ENCODE assay signal across 1 cellular context in the genomic region with DNA sequence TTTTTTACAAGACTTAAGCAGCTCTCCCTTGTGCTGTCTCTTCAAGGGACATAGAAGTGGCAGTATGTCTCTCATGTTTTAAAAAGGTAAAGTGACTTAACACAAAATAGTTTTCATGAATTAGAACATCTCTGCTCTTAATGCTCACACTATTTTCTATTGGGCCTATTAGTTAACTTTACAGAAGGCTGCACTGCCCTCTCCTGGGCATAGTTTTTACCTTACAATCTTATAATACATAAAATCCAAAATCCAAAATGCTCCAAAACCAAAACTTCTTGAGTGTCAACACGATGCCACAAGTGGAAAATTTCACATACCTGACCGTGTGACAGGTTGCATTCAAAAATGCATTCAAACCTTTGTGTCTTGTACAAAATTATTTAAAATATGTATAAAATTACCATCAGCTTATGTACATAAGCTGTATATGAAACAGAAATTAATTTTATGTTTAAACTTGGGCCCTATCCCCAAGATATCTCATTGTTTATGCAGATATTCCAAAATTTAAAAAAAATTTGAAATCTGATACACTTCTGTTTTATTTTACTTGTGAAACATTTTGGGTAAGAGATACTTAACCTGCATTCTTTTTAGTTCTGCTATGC.
TF ChIP-seq lines count a peak whose summit lies in the region.

No MANE protein-coding gene starts in this region.

TF ChIP-seq in K562, 482 proteins besides CTCF, POLR2A, EP300 and RAD21 (continued from another document):
- TF ChIP-seq, protein P1, sequence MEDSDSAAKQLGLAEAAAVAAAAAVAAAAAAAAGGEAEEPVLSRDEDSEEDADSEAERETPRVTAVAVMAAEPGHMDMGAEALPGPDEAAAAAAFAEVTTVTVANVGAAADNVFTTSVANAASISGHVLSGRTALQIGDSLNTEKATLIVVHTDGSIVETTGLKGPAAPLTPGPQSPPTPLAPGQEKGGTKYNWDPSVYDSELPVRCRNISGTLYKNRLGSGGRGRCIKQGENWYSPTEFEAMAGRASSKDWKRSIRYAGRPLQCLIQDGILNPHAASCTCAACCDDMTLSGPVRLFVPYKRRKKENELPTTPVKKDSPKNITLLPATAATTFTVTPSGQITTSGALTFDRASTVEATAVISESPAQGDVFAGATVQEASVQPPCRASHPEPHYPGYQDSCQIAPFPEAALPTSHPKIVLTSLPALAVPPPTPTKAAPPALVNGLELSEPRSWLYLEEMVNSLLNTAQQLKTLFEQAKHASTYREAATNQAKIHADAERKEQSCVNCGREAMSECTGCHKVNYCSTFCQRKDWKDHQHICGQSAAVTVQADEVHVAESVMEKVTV (CRISPR knock-in tag; IDR thresholded peaks at IDR 0.05), result peak; percentile 84
- no peak for TF ChIP-seq BRD4 (IDR thresholded peaks at IDR 0.05)
- TF ChIP-seq, protein P2, sequence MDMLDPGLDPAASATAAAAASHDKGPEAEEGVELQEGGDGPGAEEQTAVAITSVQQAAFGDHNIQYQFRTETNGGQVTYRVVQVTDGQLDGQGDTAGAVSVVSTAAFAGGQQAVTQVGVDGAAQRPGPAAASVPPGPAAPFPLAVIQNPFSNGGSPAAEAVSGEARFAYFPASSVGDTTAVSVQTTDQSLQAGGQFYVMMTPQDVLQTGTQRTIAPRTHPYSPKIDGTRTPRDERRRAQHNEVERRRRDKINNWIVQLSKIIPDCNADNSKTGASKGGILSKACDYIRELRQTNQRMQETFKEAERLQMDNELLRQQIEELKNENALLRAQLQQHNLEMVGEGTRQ (CRISPR knock-in tag; IDR thresholded peaks at IDR 0.05), result no peak
- TF ChIP-seq POLR2H (tag; IDR thresholded peaks at IDR 0.05; ENCODE audit: low read depth), result 0 out of 2 replicates have a peak, but pooled peaks have one; percentile 10
- TF ChIP-seq NCOA4 (IDR thresholded peaks at IDR 0.05; ENCODE audit: partially characterized antibody), result no peak
- TF ChIP-seq SAFB2 (IDR thresholded peaks at IDR 0.05; ENCODE audit: borderline replicate concordance, low read depth, low read length, severe bottlenecking), result no peak
- TF ChIP-seq, protein P3, sequence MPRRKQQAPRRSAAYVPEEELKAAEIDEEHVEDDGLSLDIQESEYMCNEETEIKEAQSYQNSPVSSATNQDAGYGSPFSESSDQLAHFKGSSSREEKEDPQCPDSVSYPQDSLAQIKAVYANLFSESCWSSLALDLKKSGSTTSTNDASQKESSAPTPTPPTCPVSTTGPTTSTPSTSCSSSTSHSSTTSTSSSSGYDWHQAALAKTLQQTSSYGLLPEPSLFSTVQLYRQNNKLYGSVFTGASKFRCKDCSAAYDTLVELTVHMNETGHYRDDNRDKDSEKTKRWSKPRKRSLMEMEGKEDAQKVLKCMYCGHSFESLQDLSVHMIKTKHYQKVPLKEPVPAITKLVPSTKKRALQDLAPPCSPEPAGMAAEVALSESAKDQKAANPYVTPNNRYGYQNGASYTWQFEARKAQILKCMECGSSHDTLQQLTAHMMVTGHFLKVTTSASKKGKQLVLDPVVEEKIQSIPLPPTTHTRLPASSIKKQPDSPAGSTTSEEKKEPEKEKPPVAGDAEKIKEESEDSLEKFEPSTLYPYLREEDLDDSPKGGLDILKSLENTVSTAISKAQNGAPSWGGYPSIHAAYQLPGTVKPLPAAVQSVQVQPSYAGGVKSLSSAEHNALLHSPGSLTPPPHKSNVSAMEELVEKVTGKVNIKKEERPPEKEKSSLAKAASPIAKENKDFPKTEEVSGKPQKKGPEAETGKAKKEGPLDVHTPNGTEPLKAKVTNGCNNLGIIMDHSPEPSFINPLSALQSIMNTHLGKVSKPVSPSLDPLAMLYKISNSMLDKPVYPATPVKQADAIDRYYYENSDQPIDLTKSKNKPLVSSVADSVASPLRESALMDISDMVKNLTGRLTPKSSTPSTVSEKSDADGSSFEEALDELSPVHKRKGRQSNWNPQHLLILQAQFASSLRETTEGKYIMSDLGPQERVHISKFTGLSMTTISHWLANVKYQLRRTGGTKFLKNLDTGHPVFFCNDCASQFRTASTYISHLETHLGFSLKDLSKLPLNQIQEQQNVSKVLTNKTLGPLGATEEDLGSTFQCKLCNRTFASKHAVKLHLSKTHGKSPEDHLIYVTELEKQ (CRISPR knock-in tag; IDR thresholded peaks at IDR 0.05), result no peak
- TF ChIP-seq, protein P4, sequence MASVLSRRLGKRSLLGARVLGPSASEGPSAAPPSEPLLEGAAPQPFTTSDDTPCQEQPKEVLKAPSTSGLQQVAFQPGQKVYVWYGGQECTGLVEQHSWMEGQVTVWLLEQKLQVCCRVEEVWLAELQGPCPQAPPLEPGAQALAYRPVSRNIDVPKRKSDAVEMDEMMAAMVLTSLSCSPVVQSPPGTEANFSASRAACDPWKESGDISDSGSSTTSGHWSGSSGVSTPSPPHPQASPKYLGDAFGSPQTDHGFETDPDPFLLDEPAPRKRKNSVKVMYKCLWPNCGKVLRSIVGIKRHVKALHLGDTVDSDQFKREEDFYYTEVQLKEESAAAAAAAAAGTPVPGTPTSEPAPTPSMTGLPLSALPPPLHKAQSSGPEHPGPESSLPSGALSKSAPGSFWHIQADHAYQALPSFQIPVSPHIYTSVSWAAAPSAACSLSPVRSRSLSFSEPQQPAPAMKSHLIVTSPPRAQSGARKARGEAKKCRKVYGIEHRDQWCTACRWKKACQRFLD (CRISPR knock-in tag; IDR thresholded peaks at IDR 0.05), result no peak
- TF ChIP-seq BRF1 (IDR thresholded peaks at IDR 0.05; ENCODE audit: borderline replicate concordance, extremely low read depth, insufficient read length), result no peak
- TF ChIP-seq SPI1 (IDR thresholded peaks at IDR 0.05; ENCODE audit: borderline replicate concordance, low read depth, low read length), result no peak
- TF ChIP-seq, protein P5, sequence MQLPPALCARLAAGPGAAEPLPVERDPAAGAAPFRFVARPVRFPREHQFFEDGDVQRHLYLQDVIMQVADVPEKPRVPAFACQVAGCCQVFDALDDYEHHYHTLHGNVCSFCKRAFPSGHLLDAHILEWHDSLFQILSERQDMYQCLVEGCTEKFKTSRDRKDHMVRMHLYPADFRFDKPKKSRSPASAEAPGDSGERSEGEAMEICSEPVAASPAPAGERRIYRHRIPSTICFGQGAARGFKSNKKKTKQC (CRISPR knock-in tag; IDR thresholded peaks at IDR 0.05), result no peak
- TF ChIP-seq ZNF143 (CRISPR knock-in tag; IDR thresholded peaks at IDR 0.05), result no peak
- TF ChIP-seq, protein P6, sequence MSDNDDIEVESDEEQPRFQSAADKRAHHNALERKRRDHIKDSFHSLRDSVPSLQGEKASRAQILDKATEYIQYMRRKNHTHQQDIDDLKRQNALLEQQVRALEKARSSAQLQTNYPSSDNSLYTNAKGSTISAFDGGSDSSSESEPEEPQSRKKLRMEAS (CRISPR knock-in tag; IDR thresholded peaks at IDR 0.05), result no peak
- TF ChIP-seq RBM22 (IDR thresholded peaks at IDR 0.05; ENCODE audit: low read depth, low read length, poor library complexity, severe bottlenecking), result peak; percentile 44
- TF ChIP-seq NFE2L1 (tag; IDR thresholded peaks at IDR 0.05; ENCODE audit: borderline replicate concordance, low read depth), result no peak
- peak; percentile 59; the same call in 1 of the 2 replicates for TF ChIP-seq SMC3 (conservative IDR thresholded peaks at IDR 0.05; ENCODE audit: insufficient read depth, low read depth, low read length)
- 0 out of 2 replicates have a peak, but pooled peaks have one; percentile 31 for TF ChIP-seq LCOR (CRISPR knock-in tag; IDR thresholded peaks at IDR 0.05)
- no peak for TF ChIP-seq MECOM (CRISPR knock-in tag; IDR thresholded peaks at IDR 0.05)
